Comparison of ENCODE assay signal across 11 cellular contexts in genomic region chr12:122852336-122853275, GRCh38. TPM values are rescaled to one million over a fixed set of nuclear protein-coding genes. Genes with fewer than 3 reads are reported as not detected.
DNase-seq lines count a peak whose midpoint lies in the region; ATAC-seq, FAIRE-seq and TF ChIP-seq lines count a peak whose summit lies in the region.
"Had no signal": no experiment of that assay in that cellular context is flagged by ENCODE, and none has a peak within 500 bp of the region (broad histone marks: within the 10 kb centered on the region; RNA-seq: fewer than 3 reads in every experiment).

No MANE protein-coding gene starts in this region.

- H3K4me3 ChIP-seq in astrocyte (ENCODE audit: insufficient read depth, low read depth, low read length): no peak overlapping the region

- H3K36me3 Mint-ChIP-seq in astrocyte (ENCODE audit: low read depth, unreplicated experiment) (peaks cover 11% of the 10 kb centered on the region), progenitor cell of endocrine pancreas (ENCODE audit: insufficient read depth) (peaks cover 5% of the 10 kb centered on the region)

- H3K4me1 Mint-ChIP-seq in astrocyte (ENCODE audit: low read depth, unreplicated experiment) (peaks cover 12% of the 10 kb centered on the region), progenitor cell of endocrine pancreas (ENCODE audit: low read depth) (no peaks in the 10 kb centered on the region)

- peak overlapping the region; percentile 17 for H3K27ac ChIP-seq in astrocyte (ENCODE audit: low read depth, low read length)
- H3K27ac ChIP-seq: KMS-11 had no signal

- H3K27me3 Mint-ChIP-seq in astrocyte (ENCODE audit: low read depth, unreplicated experiment) (no peaks in the 10 kb centered on the region), progenitor cell of endocrine pancreas (no peaks in the 10 kb centered on the region)

- H2AFZ ChIP-seq in astrocyte (ENCODE audit: low read depth, low read length): no peak overlapping the region

- peak overlapping the region; percentile 6 for H3K9ac ChIP-seq in astrocyte (ENCODE audit: low read length)
- H3K9ac ChIP-seq: KMS-11 had no signal

- H3K36me3 ChIP-seq in astrocyte (ENCODE audit: insufficient read depth, low read length): no peaks in the 10 kb centered on the region

- ATAC-seq in Right ventricle myocardium superior (ENCODE audit: poor library complexity): peak; percentile 11
- ATAC-seq in HG03457 (IDR thresholded peaks at IDR 0.05; ENCODE audit: unreplicated experiment): no peak
- no peak for ATAC-seq in HG02588 (IDR thresholded peaks at IDR 0.05; ENCODE audit: unreplicated experiment)

- H3K4me3 Mint-ChIP-seq in astrocyte (ENCODE audit: unreplicated experiment): peak overlapping the region; percentile 43
- no peak overlapping the region for H3K4me3 Mint-ChIP-seq in progenitor cell of endocrine pancreas (ENCODE audit: low read depth)
- H3K4me3 Mint-ChIP-seq: T-helper 2 cell treated with Interferon-gamma antibody and Interleukin-4, amounts not matched to agents 5 μg/mL and 100 μg/mL, for 36 hours had no signal

- intact Hi-C loops in Right ventricle myocardium superior (cut with DNase I): no loop called here

- no peaks in the 10 kb centered on the region for H3K79me2 ChIP-seq in astrocyte (ENCODE audit: insufficient read depth, low read length)

- peaks cover 18% of the 10 kb centered on the region for H3K4me1 ChIP-seq in astrocyte (ENCODE audit: insufficient read depth, low read length)

- H3K9me3 Mint-ChIP-seq in astrocyte (ENCODE audit: unreplicated experiment): no peaks in the 10 kb centered on the region
- H3K9me3 Mint-ChIP-seq in progenitor cell of endocrine pancreas (ENCODE audit: low read depth): no peaks in the 10 kb centered on the region
- H3K9me3 Mint-ChIP-seq: T-helper 2 cell treated with Interferon-gamma antibody and Interleukin-4, amounts not matched to agents 5 μg/mL and 100 μg/mL, for 36 hours had no signal

- no peak overlapping the region for H3K27ac Mint-ChIP-seq in astrocyte (ENCODE audit: unreplicated experiment)
- peak overlapping the region; percentile 9 for H3K27ac Mint-ChIP-seq in progenitor cell of endocrine pancreas
- H3K27ac Mint-ChIP-seq: T-helper 2 cell treated with Interferon-gamma antibody and Interleukin-4, amounts not matched to agents 5 μg/mL and 100 μg/mL, for 36 hours had no signal

- peak overlapping the region; percentile 48 for H3K4me2 ChIP-seq in astrocyte (ENCODE audit: low read length)
- H3K4me2 ChIP-seq: KMS-11 had no signal

- FAIRE-seq in astrocyte (lab: Jason Lieb, UNC): no peak

- DNase-seq in AG08396 (ENCODE audit: low spot score): peak; percentile 74
- DNase-seq in astrocyte (ENCODE audit: low read depth): no peak
- DNase-seq in Right ventricle myocardium superior: no peak
- no peak for DNase-seq in progenitor cell of endocrine pancreas (ENCODE audit: low spot score, unreplicated experiment)
- no peak for DNase-seq in SW480 (ENCODE audit: low spot score)
- DNase-seq in activated CD4-positive, alpha-beta T cell treated with anti-CD3 and anti-CD28 coated beads for 1 hour: no peak
- DNase-seq: trophoblast cell had no signal

- H3K9me3 ChIP-seq in astrocyte (ENCODE audit: insufficient read depth, low read depth, low read length): no peaks in the 10 kb centered on the region

- TF ChIP-seq CTCF in astrocyte (IDR thresholded peaks at IDR 0.05; ENCODE audit: insufficient read depth, low read depth, low read length) (no peak), progenitor cell of endocrine pancreas (IDR thresholded peaks at IDR 0.05; ENCODE audit: unreplicated experiment) (no peak)

- H4K20me1 ChIP-seq in astrocyte (ENCODE audit: insufficient read depth, low read length): no peaks in the 10 kb centered on the region

- H3K27me3 ChIP-seq in astrocyte (ENCODE audit: insufficient read depth, low read length): no peaks in the 10 kb centered on the region

RNA-seq across cellular contexts. Expression of gene HIP1R, which starts 17.3 kb away (rescaled TPM):
- 21.3 and 22.2 TPM in 2 replicates for total RNA-seq in astrocyte
- 12.9 TPM for total RNA-seq in Right ventricle myocardium superior
- total RNA-seq in progenitor cell of endocrine pancreas: 61.1 and 68.8 TPM in 2 replicates

RNA-seq across cellular contexts. Expression of gene VPS37B, which starts 43.3 kb away (rescaled TPM):
- total RNA-seq in astrocyte (27.1 and 31.4 TPM in 2 replicates), Right ventricle myocardium superior (23.9 TPM), progenitor cell of endocrine pancreas (22.9 and 24.2 TPM in 2 replicates)
